Comparison of ENCODE assay signal across 8 cellular contexts in genomic region chr2:23924589-23925359, GRCh38. TPM values are rescaled to one million over a fixed set of nuclear protein-coding genes. Genes with fewer than 3 reads are reported as not detected.
DNase-seq lines count a peak whose midpoint lies in the region; ATAC-seq and TF ChIP-seq lines count a peak whose summit lies in the region.

No MANE protein-coding gene starts in this region.

- H3K9me3 Mint-ChIP-seq in MCF 10A (ENCODE audit: unreplicated experiment), result no peaks in the 10 kb centered on the region
- H3K9me3 Mint-ChIP-seq in naive thymus-derived CD8-positive, alpha-beta T cell, result no peaks in the 10 kb centered on the region

- H3K36me3 Mint-ChIP-seq in MCF 10A (ENCODE audit: insufficient read depth, unreplicated experiment), result peaks cover 11% of the 10 kb centered on the region
- no peaks in the 10 kb centered on the region for H3K36me3 Mint-ChIP-seq in naive thymus-derived CD8-positive, alpha-beta T cell

- H3K27ac ChIP-seq in HUES6 (ENCODE audit: low read depth, low read length), result no peak overlapping the region

- H3K36me3 ChIP-seq in BJ (ENCODE audit: control insufficient read depth, insufficient read depth, low read length), result no peaks in the 10 kb centered on the region
- peaks cover 3% of the 10 kb centered on the region; the same call in 1 of the 2 replicates for H3K36me3 ChIP-seq in HUES6 (ENCODE audit: control insufficient read depth, insufficient read depth, low read length)

- peak overlapping the region; percentile 99 for H3K27ac Mint-ChIP-seq in MCF 10A (ENCODE audit: low read depth, unreplicated experiment)
- peak overlapping the region in 8 of 10 donors; percentile 93 to 100 (median 99) for H3K27ac Mint-ChIP-seq in naive thymus-derived CD8-positive, alpha-beta T cell

- no peaks in the 10 kb centered on the region for H3K27me3 ChIP-seq in BJ (ENCODE audit: control insufficient read depth, insufficient read depth, low read length)
- H3K27me3 ChIP-seq in HUES6 (ENCODE audit: control insufficient read depth, insufficient read depth, low read length), result no peaks in the 10 kb centered on the region

- intact Hi-C loops in MCF 10A (cut with micrococcal nuclease), result loop anchor here (10.0 kb wide), 1 partner anchor 460 kb away; no protein-coding TSS in a partner anchor

- no peak overlapping the region for H3K9ac ChIP-seq in HUES6 (ENCODE audit: low read length)

- H3K4me3 ChIP-seq in BJ (ENCODE audit: low read depth, low read length) (peak overlapping the region; percentile 75), HUES6 (ENCODE audit: low read depth, low read length) (peak overlapping the region; percentile 98; the same call in 1 of the 2 replicates)

- no peaks in the 10 kb centered on the region for H3K9me3 ChIP-seq in HUES6 (ENCODE audit: control insufficient read depth, insufficient read depth, low read depth, low read length)

- POLR2A ChIA-PET in BJ (lab: Charles Lee), result no interaction called here
- POLR2A ChIA-PET in MCF 10A (lab: Yijun Ruan, JAX), result interaction anchor here (0.6 to 6.6 kb wide), 21 partner anchors 7 to 540 kb away, joined by 3 to 150 read pairs (median 10); partner anchors contain the start of genes ITSN2, KLHL29, PFN4 and SF3B6
- POLR2A ChIA-PET in naive thymus-derived CD8-positive, alpha-beta T cell (lab: Charles Lee), result interaction anchor here (0.5 to 5.8 kb wide), 6 partner anchors 16 to 214 kb away, joined by 3 to 108 read pairs (median 4); partner anchors contain the start of genes SF3B6 and UBXN2A

- H3K4me1 ChIP-seq in HUES6 (ENCODE audit: control insufficient read depth, insufficient read depth, low read length), result no peaks in the 10 kb centered on the region

- H3K27me3 Mint-ChIP-seq in MCF 10A (ENCODE audit: insufficient read depth, unreplicated experiment), result no peaks in the 10 kb centered on the region
- H3K27me3 Mint-ChIP-seq in naive thymus-derived CD8-positive, alpha-beta T cell, result no peaks in the 10 kb centered on the region

- no TSS peak for BruUV-seq in MCF 10A (replicated peaks; lab: Mats Ljungman, UMichigan)

- TF ChIP-seq CTCF in BJ (IDR thresholded peaks at IDR 0.05; ENCODE audit: insufficient read depth, low read depth, low read length) (no peak), MCF 10A (IDR thresholded peaks at IDR 0.05; ENCODE audit: unreplicated experiment) (no peak), omental fat pad (IDR thresholded peaks at IDR 0.05) (no peak), GM20000 (IDR thresholded peaks at IDR 0.05; ENCODE audit: extremely low read depth, missing control alignments) (no peak)

- CTCF ChIA-PET in BJ (lab: Yijun Ruan, JAX), result interaction anchor here (0.6 to 4.8 kb wide), 7 partner anchors 13 to 1780 kb away, joined by 3 to 44 read pairs (median 3); partner anchors contain the start of gene TP53I3
- CTCF ChIA-PET in MCF 10A (lab: Yijun Ruan, JAX), result interaction anchor here (0.6 to 5.1 kb wide), 23 partner anchors 10 to 1296 kb away, joined by 3 to 50 read pairs (median 5); partner anchors contain the start of genes SF3B6, TP53I3 and UBXN2A

- DNase-seq in BJ (ENCODE audit: low read depth), result no peak
- DNase-seq in MCF 10A (ENCODE audit: unreplicated experiment), result no peak
- DNase-seq in naive thymus-derived CD8-positive, alpha-beta T cell, result no peak
- no peak for DNase-seq in omental fat pad (ENCODE audit: low spot score)
- DNase-seq in GM20000 (ENCODE audit: low spot score), result no peak
- DNase-seq in HuH-7 (ENCODE audit: low spot score), result no peak
- no peak for DNase-seq in amygdala (lab: John Stamatoyannopoulos, UW)

- H3K4me1 Mint-ChIP-seq in MCF 10A (ENCODE audit: insufficient read depth, unreplicated experiment), result peaks cover 38% of the 10 kb centered on the region
- H3K4me1 Mint-ChIP-seq in naive thymus-derived CD8-positive, alpha-beta T cell, result peaks cover 26 to 76% (median 71%) of the 10 kb centered on the region in 4 donors

- H3K4me3 Mint-ChIP-seq in MCF 10A (ENCODE audit: unreplicated experiment), result peak overlapping the region; percentile 98
- peak overlapping the region; percentile 94 to 99 (median 98) for H3K4me3 Mint-ChIP-seq in naive thymus-derived CD8-positive, alpha-beta T cell

- no peak for ATAC-seq in naive thymus-derived CD8-positive, alpha-beta T cell
- ATAC-seq in omental fat pad (ENCODE audit: low FRiP score), result no peak

RNA-seq across cellular contexts. Expression of gene ATAD2B, which starts 2.1 kb away (rescaled TPM):
- 1.5 and 2.9 TPM in 2 replicates for polyA plus RNA-seq in BJ (2011; rRNA removed)
- polyA minus RNA-seq in BJ (2011; rRNA and poly(A)+ RNA removed), result 6.1 and 7.0 TPM in 2 replicates
- total RNA-seq in MCF 10A (2022) (19.6 and 19.7 TPM in 2 replicates), omental fat pad (10 to 100 TPM; 17.1 to 45.4 (median 22.9) TPM)
- total RNA-seq in naive thymus-derived CD8-positive, alpha-beta T cell, result 10 to 100 TPM; 40.2 to 41.4 TPM
- polyA plus RNA-seq in naive thymus-derived CD8-positive, alpha-beta T cell, result 10 to 100 TPM in 1 of 3 donors, 1 to 10 TPM in 2; 7.2 to 11.4 (median 7.5) TPM

RNA-seq across cellular contexts. Expression of gene UBXN2A, which starts 15.5 kb away (rescaled TPM):
- polyA plus RNA-seq in BJ (2011; rRNA removed), result 5.8 and 7.9 TPM in 2 replicates
- polyA minus RNA-seq in BJ (2011; rRNA and poly(A)+ RNA removed), result 2.0 and 2.6 TPM in 2 replicates
- total RNA-seq in MCF 10A (2022) (13.0 and 13.6 TPM in 2 replicates), omental fat pad (10 to 100 TPM in 3 of 4 donors, 1 to 10 TPM in 1; 8.4 to 16.1 (median 13.5) TPM)
- 10 to 100 TPM; 14.4 to 14.6 TPM for total RNA-seq in naive thymus-derived CD8-positive, alpha-beta T cell
- 10 to 100 TPM; 13.1 to 13.6 (median 13.6) TPM for polyA plus RNA-seq in naive thymus-derived CD8-positive, alpha-beta T cell
